ENCODE assay signal across 34 cellular contexts in the genomic region with DNA sequence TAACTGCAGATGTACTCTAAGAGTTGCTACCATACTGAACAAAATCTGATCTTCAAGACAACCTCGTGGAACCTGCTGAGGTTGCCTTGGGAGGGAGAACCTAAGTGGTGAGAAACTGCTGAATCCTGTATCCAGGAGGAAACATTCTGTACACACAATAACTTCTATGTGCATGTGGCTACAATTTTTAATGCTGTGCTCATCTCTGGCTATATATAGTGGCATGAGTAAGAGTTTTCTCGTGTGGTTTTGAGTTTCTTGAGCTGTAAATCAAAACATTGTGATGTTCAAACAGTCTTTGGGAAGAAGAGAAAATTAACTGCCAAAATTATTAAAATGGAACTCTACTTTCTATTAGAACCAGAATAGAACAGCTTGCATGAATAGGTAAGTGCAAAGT.
"Had no signal": no experiment of that assay in that cellular context is flagged by ENCODE, and none has a peak within 500 bp of the region (broad histone marks: within the 10 kb centered on the region; RNA-seq: fewer than 3 reads in every experiment).

No MANE protein-coding gene starts in this region.

- H3K27me3 ChIP-seq: brain microvascular endothelial cell, cardiac muscle cell, Peyer's patch, SJSA1 had no signal

- H3K9me3 ChIP-seq: Peyer's patch, SJSA1, SK-N-SH had no signal

- H3K4me3 ChIP-seq: cardiac muscle cell, Peyer's patch, SJSA1 had no signal

- DNase-seq: activated CD4-positive, alpha-beta T cell treated with anti-CD3 and anti-CD28 coated beads for 36 hours; activated CD4-positive, alpha-beta T cell treated with anti-CD3 and anti-CD28 coated beads, Interleukin-2, amount 10 ng/mL, durations not matched to agents 7 days and 5 days; activated CD4-positive, alpha-beta T cell treated with anti-CD3 and anti-CD28 coated beads, Interleukin-2, amount 50 U/mL, for 48 hours; activated CD8-positive, alpha-beta memory T cell treated with anti-CD3 and anti-CD28 coated beads, Interleukin-2, amount 50 U/mL, for 4 hours; activated CD8-positive, alpha-beta T cell treated with anti-CD3 and anti-CD28 coated beads, Interleukin-2, amount 10 ng/mL, durations not matched to agents 7 days and 5 days; activated naive CD4-positive, alpha-beta T cell treated with anti-CD3 and anti-CD28 coated beads, Interleukin-2, amount 10 ng/mL, durations not matched to agents 7 days and 5 days; activated naive CD8-positive, alpha-beta T cell treated with anti-CD3 and anti-CD28 coated beads, Interleukin-2, amount 50 U/mL, for 24 hours; activated T-cell treated with anti-CD3 and anti-CD28 coated beads for 4 hours; activated T-cell treated with anti-CD3 and anti-CD28 coated beads, Interleukin-2, amount 50 U/mL, for 4 hours; anterior cingulate cortex; brain microvascular endothelial cell; Karpas-422; KBM-7; MM.1S; MV-4-11; NCI-H1092; NCI-H1417; NCI-H146; NCI-H187; NCI-H2029 treated with DMSO at 0.1 percent for 48 hours; NCI-H2171 treated with DMSO at 0.1 percent for 48 hours; NCI-H2227 treated with DMSO at 0.1 percent for 48 hours; NCI-H510A treated with DMSO at 0.1 percent for 48 hours; NCI-H69; NK-92 treated with Interleukin-12 subunit alpha and Interleukin-12 subunit beta, amount 100 ng/mL, for 24 hours; PC-3; Peyer's patch; RPMI8226; SHP77 treated with DMSO at 0.1 percent for 48 hours; SK-N-SH had no signal

- ATAC-seq: activated CD4-positive, alpha-beta T cell treated with anti-CD3 and anti-CD28 coated beads for 36 hours; activated CD4-positive, CD25-positive, alpha-beta regulatory T cell treated with anti-CD3 and anti-CD28 coated beads, Interleukin-2, amount 50 U/mL, for 24 hours; activated CD8-positive, alpha-beta T cell treated with anti-CD3 and anti-CD28 coated beads, Interleukin-2, amount 10 ng/mL, durations not matched to agents 7 days and 5 days; activated naive CD8-positive, alpha-beta T cell treated with anti-CD3 and anti-CD28 coated beads, Interleukin-2, amount 50 U/mL, for 24 hours; activated T-cell treated with anti-CD3 and anti-CD28 coated beads, Interleukin-2, amount 50 U/mL, for 4 hours; PC-3; WTC11 had no signal

- H3K4me2 ChIP-seq: SK-N-SH had no signal

- H3K9ac ChIP-seq: SK-N-SH had no signal

- H3K36me3 ChIP-seq: brain microvascular endothelial cell, cardiac muscle cell, Peyer's patch, SJSA1 had no signal

- H3K27ac ChIP-seq: brain microvascular endothelial cell, cardiac muscle cell, Peyer's patch, SJSA1 had no signal

- H3K4me1 ChIP-seq: Peyer's patch, SJSA1 had no signal
